33 cellular contexts compared by ENCODE assay signal in genomic region chr6:159894991-159895390, GRCh38. TPM values are rescaled to one million over a fixed set of nuclear protein-coding genes. Genes with fewer than 3 reads are reported as not detected.
"Had no signal": no experiment of that assay in that cellular context is flagged by ENCODE, and none has a peak within 500 bp of the region (broad histone marks: within the 10 kb centered on the region; RNA-seq: fewer than 3 reads in every experiment).

No MANE protein-coding gene starts in this region.

- H3K4me3 ChIP-seq: heart left ventricle, left ventricle myocardium inferior, lung, neural progenitor cell, right atrium auricular region, right lobe of liver, smooth muscle cell, suprapubic skin, thoracic aorta, tibial artery, uterus had no signal

- H3K4me1 Mint-ChIP-seq: immature natural killer cell; memory B cell; neural progenitor cell; stimulated activated naive B cell treated with anti-CD40 and anti-IgM and Interleukin-4, amounts not matched to agents 10 μg/mL and 1 μg/mL and 100 μg/mL, for 72 hours had no signal

- H3K36me3 ChIP-seq: heart left ventricle, left ventricle myocardium inferior, neural progenitor cell, neutrophil, right atrium auricular region, right lobe of liver, suprapubic skin, thoracic aorta, tibial artery, uterus had no signal

- H3K4me3 Mint-ChIP-seq: immature natural killer cell; memory B cell; naive thymus-derived CD8-positive, alpha-beta T cell; nephron progenitor cell; neural progenitor cell; stimulated activated naive B cell treated with anti-CD40 and anti-IgM and Interleukin-4, amounts not matched to agents 10 μg/mL and 1 μg/mL and 100 μg/mL, for 72 hours; type B pancreatic cell had no signal

- ATAC-seq: heart left ventricle; naive thymus-derived CD8-positive, alpha-beta T cell; right lobe of liver; stimulated activated naive B cell treated with anti-CD40 and anti-IgM and Interleukin-4, amounts not matched to agents 10 μg/mL and 1 μg/mL and 100 μg/mL, for 72 hours; stimulated activated naive CD8-positive, alpha-beta T cell treated with anti-CD3 and anti-CD28 coated beads, Interleukin-15, Interleukin-2, amounts not matched to agents 100 U/mL and 50 U/mL, for 24 hours had no signal

- H3K9me3 ChIP-seq: heart left ventricle, left ventricle myocardium inferior, neutrophil, right atrium auricular region, right lobe of liver, suprapubic skin, thoracic aorta, tibial artery, uterus had no signal

- H3K27ac ChIP-seq: heart left ventricle, left ventricle myocardium inferior, neural progenitor cell, neutrophil, parathyroid adenoma, right atrium auricular region, right lobe of liver, suprapubic skin, thoracic aorta, tibial artery, uterus had no signal

- H3K36me3 Mint-ChIP-seq: immature natural killer cell; naive thymus-derived CD8-positive, alpha-beta T cell; neural progenitor cell; stimulated activated naive B cell treated with anti-CD40 and anti-IgM and Interleukin-4, amounts not matched to agents 10 μg/mL and 1 μg/mL and 100 μg/mL, for 72 hours; type B pancreatic cell had no signal

- H3K4me1 ChIP-seq: heart left ventricle, left ventricle myocardium inferior, neural progenitor cell, parathyroid adenoma, right atrium auricular region, right lobe of liver, suprapubic skin, uterus had no signal

- H3K27me3 ChIP-seq: neural progenitor cell, right atrium auricular region, right lobe of liver, uterus had no signal

- H3K9me3 Mint-ChIP-seq: immature natural killer cell; naive thymus-derived CD8-positive, alpha-beta T cell; neural progenitor cell; type B pancreatic cell had no signal

- DNase-seq: heart left ventricle; hypothalamus; immature natural killer cell; kidney; left ventricle myocardium inferior; midbrain; naive thymus-derived CD8-positive, alpha-beta T cell; nephron progenitor cell; occipital lobe; right lobe of liver; stimulated activated CD4-positive, alpha-beta T cell treated with anti-CD3 and anti-CD28 coated beads, Interleukin-1b, Interleukin-23, amount 100 ng/mL, for 48 hours; stimulated activated CD4-positive, alpha-beta T cell treated with anti-CD3 and anti-CD28 coated beads, Interleukin-2, amount 100 ng/mL, for 48 hours; stimulated activated naive B cell treated with anti-CD40 and anti-IgM and Interleukin-4, amounts not matched to agents 10 μg/mL and 1 μg/mL and 100 μg/mL, for 72 hours; stimulated activated naive CD8-positive, alpha-beta T cell treated with anti-CD3 and anti-CD28 coated beads, Interleukin-15, Interleukin-2, amounts not matched to agents 100 U/mL and 50 U/mL, for 24 hours; tibial artery; uterus had no signal

- H3K27ac Mint-ChIP-seq: immature natural killer cell; memory B cell; naive thymus-derived CD8-positive, alpha-beta T cell; nephron progenitor cell; neural progenitor cell; stimulated activated naive B cell treated with anti-CD40 and anti-IgM and Interleukin-4, amounts not matched to agents 10 μg/mL and 1 μg/mL and 100 μg/mL, for 72 hours; type B pancreatic cell had no signal

RNA-seq across cellular contexts. Expression of gene MAS1, which starts 4.2 kb away (rescaled TPM):
- total RNA-seq: kidney; left ventricle myocardium inferior; mesenteric fat pad; mucosa of gallbladder; naive thymus-derived CD8-positive, alpha-beta T cell; occipital lobe; osteocyte; pulmonary artery endothelial cell; renal cortical epithelial cell; right atrium auricular region; right lobe of liver; smooth muscle cell; subcutaneous adipose tissue; suprapubic skin; ureter had no signal
